In the genomic region with DNA sequence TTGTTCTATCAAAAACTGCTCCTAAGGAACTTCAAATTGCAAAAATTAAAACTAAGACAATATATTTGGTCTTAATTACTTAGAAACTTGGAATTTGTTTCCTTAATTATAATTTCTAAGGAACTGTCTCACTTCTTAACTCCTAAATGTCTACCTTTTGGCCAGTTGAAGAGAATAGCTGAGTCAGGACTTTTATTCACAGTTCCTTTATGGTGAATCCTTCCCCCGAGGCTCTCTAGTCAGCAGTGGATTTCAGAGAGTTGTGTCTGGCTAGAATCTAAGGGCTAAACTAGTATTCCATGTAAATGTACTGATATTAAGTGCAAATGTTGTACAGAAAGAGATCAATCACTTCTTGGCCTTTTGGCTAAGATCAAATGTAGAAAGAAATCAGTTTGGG, we compare ENCODE assay signal across 1 cellular context.
TF ChIP-seq lines count a peak whose summit lies in the region.

No MANE protein-coding gene starts in this region.

TF ChIP-seq in HepG2, 621 proteins besides CTCF, POLR2A, EP300 and RAD21 (continued from another document):
- TF ChIP-seq NRL (CRISPR knock-in tag; IDR thresholded peaks at IDR 0.05; ENCODE audit: borderline replicate concordance) (no peak), CREM (IDR thresholded peaks at IDR 0.05) (no peak), CREM (CRISPR knock-in tag; IDR thresholded peaks at IDR 0.05) (no peak), ZNF496 (CRISPR knock-in tag; IDR thresholded peaks at IDR 0.05; ENCODE audit: insufficient replicate concordance) (no peak), YY1 (IDR thresholded peaks at IDR 0.05; ENCODE audit: insufficient read depth, insufficient replicate concordance, low read depth, low read length) (no peak)
- TF ChIP-seq, protein P1, sequence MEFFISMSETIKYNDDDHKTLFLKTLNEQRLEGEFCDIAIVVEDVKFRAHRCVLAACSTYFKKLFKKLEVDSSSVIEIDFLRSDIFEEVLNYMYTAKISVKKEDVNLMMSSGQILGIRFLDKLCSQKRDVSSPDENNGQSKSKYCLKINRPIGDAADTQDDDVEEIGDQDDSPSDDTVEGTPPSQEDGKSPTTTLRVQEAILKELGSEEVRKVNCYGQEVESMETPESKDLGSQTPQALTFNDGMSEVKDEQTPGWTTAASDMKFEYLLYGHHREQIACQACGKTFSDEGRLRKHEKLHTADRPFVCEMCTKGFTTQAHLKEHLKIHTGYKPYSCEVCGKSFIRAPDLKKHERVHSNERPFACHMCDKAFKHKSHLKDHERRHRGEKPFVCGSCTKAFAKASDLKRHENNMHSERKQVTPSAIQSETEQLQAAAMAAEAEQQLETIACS (CRISPR knock-in tag; IDR thresholded peaks at IDR 0.05), result no peak
